9 cellular contexts compared by ENCODE assay signal in genomic region chr5:132103380-132103951, GRCh38. TPM values are rescaled to one million over a fixed set of nuclear protein-coding genes. Genes with fewer than 3 reads are reported as not detected.
DNase-seq lines count a peak whose midpoint lies in the region; ATAC-seq and TF ChIP-seq lines count a peak whose summit lies in the region.
"Had no signal": no experiment of that assay in that cellular context is flagged by ENCODE, and none has a peak within 500 bp of the region (broad histone marks: within the 10 kb centered on the region; RNA-seq: fewer than 3 reads in every experiment).

No MANE protein-coding gene starts in this region.

- in situ Hi-C loops in Panc1 (cut with HindIII; ENCODE audit: low pct_unique_long_range_greater_than_20kb, low sequenced_read_pairs), result no loop called here

- H3K4me3 ChIP-seq in Panc1 (ENCODE audit: low read depth in 2 of 2, low read length in 2 of 2) (no peak overlapping the region), cardiac muscle cell (no peak overlapping the region)

- H3K9me3 ChIP-seq in Panc1 (ENCODE audit: control insufficient read depth, insufficient read depth, low read depth, low read length), result no peaks in the 10 kb centered on the region
- no peaks in the 10 kb centered on the region for H3K9me3 ChIP-seq in cardiac muscle cell (ENCODE audit: low read depth)

- ATAC-seq in HG03025 (IDR thresholded peaks at IDR 0.05; ENCODE audit: low FRiP score, unreplicated experiment) (peak; percentile 75), Panc1 (peak; percentile 79)

- H3K36me3 ChIP-seq in Panc1 (ENCODE audit: control insufficient read depth, insufficient read depth, low read length), result no peaks in the 10 kb centered on the region
- H3K36me3 ChIP-seq in cardiac muscle cell, result no peaks in the 10 kb centered on the region

- intact Hi-C loops in Panc1 (cut with micrococcal nuclease; ENCODE audit: unreplicated experiment), result no loop called here

- CTCF ChIA-PET in Panc1 (lab: Charles Lee), result no interaction called here

- POLR2A ChIA-PET in Panc1 (lab: Charles Lee), result no interaction called here

- TF ChIP-seq CTCF in Panc1 (IDR thresholded peaks at IDR 0.05), result no peak
- no peak for TF ChIP-seq CTCF in cardiac muscle cell (IDR thresholded peaks at IDR 0.05; ENCODE audit: low read depth, low read length)

- H3K4me1 ChIP-seq in Panc1 (ENCODE audit: control insufficient read depth, insufficient read depth, low read length) (peaks cover 2% of the 10 kb centered on the region; the same call in 1 of the 2 replicates), cardiac muscle cell (ENCODE audit: low read depth) (peaks cover 9% of the 10 kb centered on the region)

- H3K27ac ChIP-seq in Panc1 (ENCODE audit: low read length) (no peak overlapping the region), cardiac muscle cell (no peak overlapping the region)

- no TSS peak for BruUV-seq in Panc1 (replicated peaks; lab: Mats Ljungman, UMichigan)

- H3K27me3 ChIP-seq in Panc1 (ENCODE audit: control insufficient read depth, insufficient read depth, low read length), result no peaks in the 10 kb centered on the region; the same call in 1 of the 2 replicates
- H3K27me3 ChIP-seq in cardiac muscle cell, result no peaks in the 10 kb centered on the region

- peak; percentile 31 for DNase-seq in NCI-H2029 (lab: John Stamatoyannopoulos, UW)
- DNase-seq in NCI-H2029 treated with DMSO at 0.1 percent for 48 hours (lab: John Stamatoyannopoulos, UW), result no peak
- DNase-seq in Panc1 (ENCODE audit: low read depth, low spot score), result peak; percentile 74
- DNase-seq in activated effector memory CD4-positive, alpha-beta T cell treated with Interleukin-2 at 50 U/mL for 16 hours, result peak; percentile 68
- DNase-seq in cardiac muscle cell (ENCODE audit: low read depth in 1 of 2, low spot score in 1 of 2), result peak; percentile 38 to 88
- peak; percentile 77 for DNase-seq in smooth muscle cell of the brain vasculature (ENCODE audit: low read depth, low spot score)
- DNase-seq in NCI-H1436 (lab: John Stamatoyannopoulos, UW), result no peak

RNA-seq across cellular contexts. Expression of gene CSF2, which starts 29.9 kb away (rescaled TPM):
- not detected for total RNA-seq in Panc1 (2021; ENCODE audit: unreplicated experiment)
- not detected for polyA plus RNA-seq in Panc1 (2012; ENCODE audit: insufficient read length)
- not detected in 2 replicates for total RNA-seq in cardiac muscle cell
- not detected in 2 replicates for polyA plus RNA-seq in cardiac muscle cell
- total RNA-seq: neural crest cell had no signal

RNA-seq across cellular contexts. Expression of gene IL3, which starts 43.0 kb away (rescaled TPM):
- total RNA-seq in Panc1 (2021; ENCODE audit: unreplicated experiment), result not detected
- polyA plus RNA-seq in Panc1 (2012; ENCODE audit: insufficient read length), result not detected
- total RNA-seq in cardiac muscle cell, result not detected in 2 replicates
- polyA plus RNA-seq in cardiac muscle cell, result not detected in 2 replicates
- total RNA-seq: neural crest cell had no signal

Comparison
In these comparisons a context has a peak if more than half of its experiments do, and no peak if none do; other contexts are left out.
1. DNase-seq: peak in NCI-H2029 (single experiment), Panc1 (single experiment), activated effector memory CD4-positive, alpha-beta T cell treated with Interleukin-2 at 50 U/mL for 16 hours (single experiment), cardiac muscle cell (2 of 2) and smooth muscle cell of the brain vasculature (single experiment); none in NCI-H2029 treated with DMSO at 0.1 percent for 48 hours (single experiment) and NCI-H1436 (single experiment).